In genomic region chr17:40097087-40097486, GRCh38 we compare ENCODE assay signal across 8 cellular contexts. TPM values are rescaled to one million over a fixed set of nuclear protein-coding genes. Genes with fewer than 3 reads are reported as not detected.
DNase-seq lines count a peak whose midpoint lies in the region; ATAC-seq and TF ChIP-seq lines count a peak whose summit lies in the region.

No MANE protein-coding gene starts in this region.

- no peak overlapping the region for H2AK5ac ChIP-seq in mesenchymal stem cell (ENCODE audit: low read length, severe bottlenecking)

- H3K4me2 ChIP-seq in mesenchymal stem cell (ENCODE audit: low read length, poor library complexity, severe bottlenecking) = no peak overlapping the region

- ATAC-seq in activated T-cell treated with anti-CD3 and anti-CD28 coated beads, Interleukin-2, amount 50 U/mL, for 72 hours (replicated peaks in 1 of 2) = no peak

- no peak overlapping the region for H4K91ac ChIP-seq in mesenchymal stem cell (ENCODE audit: low read length)

- H3K27me3 ChIP-seq in ascending aorta (no peaks in the 10 kb centered on the region), mesenchymal stem cell (ENCODE audit: control insufficient read depth in 1 of 2, insufficient read depth in 1 of 2, low read length in 2 of 2) (no peaks in the 10 kb centered on the region), thymus (ENCODE audit: control insufficient read depth, insufficient read depth) (no peaks in the 10 kb centered on the region)

- H3K14ac ChIP-seq in mesenchymal stem cell (ENCODE audit: low read length in 2 of 2) = no peak overlapping the region

- peak overlapping the region; percentile 92 for H3K9ac ChIP-seq in mesenchymal stem cell (ENCODE audit: low read length)

- no peak overlapping the region for H2BK120ac ChIP-seq in mesenchymal stem cell (ENCODE audit: low read depth, low read length)

- no peak for TF ChIP-seq CTCF in ascending aorta (IDR thresholded peaks at IDR 0.05)

- no peak overlapping the region for H3K18ac ChIP-seq in mesenchymal stem cell (ENCODE audit: low read depth in 1 of 2, low read length in 2 of 2)

- H2BK5ac ChIP-seq in mesenchymal stem cell (ENCODE audit: low read depth, low read length, poor library complexity, severe bottlenecking) = no peak overlapping the region

- no peaks in the 10 kb centered on the region for H3K27me3 Mint-ChIP-seq in activated T-cell treated with anti-CD3 and anti-CD28 coated beads, Interleukin-2, amount 50 U/mL, for 72 hours (ENCODE audit: low read depth)

- DNase-seq in activated T-cell treated with anti-CD3 and anti-CD28 coated beads, Interleukin-2, amount 50 U/mL, for 72 hours = no peak
- no peak for DNase-seq in activated T-cell treated with anti-CD3 and anti-CD28 coated beads for 4 hours
- no peak for DNase-seq in ascending aorta (ENCODE audit: low spot score in 2 of 2)
- DNase-seq in mesenchymal stem cell = no peak
- no peak for DNase-seq in cerebellum (ENCODE audit: low spot score)
- no peak for DNase-seq in NCI-H2196 (lab: John Stamatoyannopoulos, UW; ENCODE audit: unreplicated experiment)
- DNase-seq in GOT3 (lab: John Stamatoyannopoulos, UW) = no peak

- H3K4ac ChIP-seq in mesenchymal stem cell (ENCODE audit: low read depth in 1 of 2, low read length in 2 of 2) = no peak overlapping the region

- H2BK12ac ChIP-seq in mesenchymal stem cell (ENCODE audit: low read length in 2 of 2) = peak overlapping the region in 1 of 2 experiments; percentile 59

- no peaks in the 10 kb centered on the region for H3K9me3 Mint-ChIP-seq in activated T-cell treated with anti-CD3 and anti-CD28 coated beads, Interleukin-2, amount 50 U/mL, for 72 hours

- 95% methylated on average over 9 of the region's 10 CpGs for WGBS in mesenchymal stem cell
- WGBS in thymus = 98% methylated on average over 10 of the region's 10 CpGs

- intact Hi-C loops in ascending aorta (cut with DNase I) = no loop called here

- no peak overlapping the region for H2AFZ ChIP-seq in mesenchymal stem cell (ENCODE audit: low read depth, low read length)

- H2BK15ac ChIP-seq in mesenchymal stem cell (ENCODE audit: low read depth, poor library complexity, severe bottlenecking) = no peak overlapping the region

- H3K4me3 Mint-ChIP-seq in activated T-cell treated with anti-CD3 and anti-CD28 coated beads, Interleukin-2, amount 50 U/mL, for 72 hours = peak overlapping the region; percentile 85 to 92

- H4K8ac ChIP-seq in mesenchymal stem cell (ENCODE audit: low read length) = no peak overlapping the region

- H3K9me3 ChIP-seq in ascending aorta (no peaks in the 10 kb centered on the region), mesenchymal stem cell (ENCODE audit: control insufficient read depth, low read length) (no peaks in the 10 kb centered on the region), thymus (ENCODE audit: control insufficient read depth) (no peaks in the 10 kb centered on the region)

- peaks cover 82% of the 10 kb centered on the region for H3K4me1 Mint-ChIP-seq in activated T-cell treated with anti-CD3 and anti-CD28 coated beads, Interleukin-2, amount 50 U/mL, for 72 hours (ENCODE audit: low read depth)

- H3K27ac ChIP-seq in ascending aorta (peak overlapping the region; percentile 91 to 99), mesenchymal stem cell (ENCODE audit: low read length, poor library complexity, severe bottlenecking) (no peak overlapping the region), thymus (ENCODE audit: low read depth) (peak overlapping the region; percentile 90)

- H3K36me3 Mint-ChIP-seq in activated T-cell treated with anti-CD3 and anti-CD28 coated beads, Interleukin-2, amount 50 U/mL, for 72 hours (ENCODE audit: insufficient read depth in 2 of 2) = peaks cover 3 to 9% of the 10 kb centered on the region in 2 donors

- no peak overlapping the region for H3K23ac ChIP-seq in mesenchymal stem cell (ENCODE audit: low read length in 2 of 2)

- peak overlapping the region; percentile 87 for H3K27ac Mint-ChIP-seq in activated T-cell treated with anti-CD3 and anti-CD28 coated beads, Interleukin-2, amount 50 U/mL, for 72 hours

- peaks cover 38 to 75% of the 10 kb centered on the region in 2 donors for H3K4me1 ChIP-seq in ascending aorta
- peaks cover 19% of the 10 kb centered on the region for H3K4me1 ChIP-seq in mesenchymal stem cell (ENCODE audit: control insufficient read depth, insufficient read depth, low read depth, low read length)
- H3K4me1 ChIP-seq in thymus (ENCODE audit: control insufficient read depth, insufficient read depth, low read length) = peaks cover 60% of the 10 kb centered on the region

- H3K79me1 ChIP-seq in mesenchymal stem cell (replicated peaks; ENCODE audit: low read length, poor library complexity, severe bottlenecking) = peaks cover 16% of the 10 kb centered on the region

- H3K4me3 ChIP-seq in ascending aorta (peak overlapping the region; percentile 45 to 94), mesenchymal stem cell (ENCODE audit: insufficient read depth in 1 of 2, low read depth in 1 of 2, low read length in 2 of 2) (peak overlapping the region in 1 of 2 experiments; percentile 77), thymus (ENCODE audit: low read length) (no peak overlapping the region)

- peaks cover 45 to 49% of the 10 kb centered on the region in 2 donors for H3K36me3 ChIP-seq in ascending aorta
- H3K36me3 ChIP-seq in mesenchymal stem cell (ENCODE audit: control insufficient read depth in 1 of 2, insufficient read depth in 2 of 2, low read depth in 1 of 2, low read length in 2 of 2) = peaks cover 53 to 54% of the 10 kb centered on the region in 2 experiments
- peaks cover 36% of the 10 kb centered on the region for H3K36me3 ChIP-seq in thymus (ENCODE audit: control insufficient read depth, insufficient read depth)

RNA-seq across cellular contexts. Expression of gene NR1D1, which starts 3.3 kb away (rescaled TPM):
- 1 to 10 TPM; 4.5 to 6.3 TPM for total RNA-seq in activated T-cell treated with anti-CD3 and anti-CD28 coated beads, Interleukin-2, amount 50 U/mL, for 72 hours
- total RNA-seq in ascending aorta = 0.43 TPM
- 6.1 TPM for polyA plus RNA-seq in mesenchymal stem cell (2013, experiment 1 of 2)
- 5.5 TPM for polyA plus RNA-seq in mesenchymal stem cell (2013, experiment 2 of 2)
- polyA plus RNA-seq in thymus = 3.2 TPM
- total RNA-seq in cerebellum = 0.54 TPM

RNA-seq across cellular contexts. Expression of gene MSL1, which starts 24.7 kb away (rescaled TPM):
- 100 to 1,000 TPM; 115 to 121 TPM for total RNA-seq in activated T-cell treated with anti-CD3 and anti-CD28 coated beads, Interleukin-2, amount 50 U/mL, for 72 hours
- total RNA-seq in ascending aorta (82.5 TPM), cerebellum (84.8 TPM)
- 67.5 TPM for polyA plus RNA-seq in mesenchymal stem cell (2013, experiment 1 of 2)
- polyA plus RNA-seq in mesenchymal stem cell (2013, experiment 2 of 2) = 66.9 TPM
- 126 TPM for polyA plus RNA-seq in thymus

RNA-seq across cellular contexts. Expression of gene THRA, which starts 34.3 kb away (rescaled TPM):
- 10 to 100 TPM; 12.2 to 14.7 TPM for total RNA-seq in activated T-cell treated with anti-CD3 and anti-CD28 coated beads, Interleukin-2, amount 50 U/mL, for 72 hours
- 35.4 TPM for total RNA-seq in ascending aorta
- polyA plus RNA-seq in mesenchymal stem cell (2013, experiment 1 of 2) = 24.1 TPM
- polyA plus RNA-seq in mesenchymal stem cell (2013, experiment 2 of 2) = 23.2 TPM
- 14.3 TPM for polyA plus RNA-seq in thymus
- 69.7 TPM for total RNA-seq in cerebellum

RNA-seq across cellular contexts. Expression of gene MED24, which starts 42.9 kb away (rescaled TPM):
- 10 to 100 TPM; 82.6 to 97.0 TPM for total RNA-seq in activated T-cell treated with anti-CD3 and anti-CD28 coated beads, Interleukin-2, amount 50 U/mL, for 72 hours
- total RNA-seq in ascending aorta (176 TPM), cerebellum (75.9 TPM)
- polyA plus RNA-seq in mesenchymal stem cell (2013, experiment 1 of 2) = 35.2 TPM
- 35.4 TPM for polyA plus RNA-seq in mesenchymal stem cell (2013, experiment 2 of 2)
- 49.5 TPM for polyA plus RNA-seq in thymus

RNA-seq across cellular contexts. Expression of gene CASC3, which starts 43.2 kb away (rescaled TPM):
- 100 to 1,000 TPM; 106 to 144 TPM for total RNA-seq in activated T-cell treated with anti-CD3 and anti-CD28 coated beads, Interleukin-2, amount 50 U/mL, for 72 hours
- total RNA-seq in ascending aorta (48.9 TPM), cerebellum (58.4 TPM)
- 35.8 TPM for polyA plus RNA-seq in mesenchymal stem cell (2013, experiment 1 of 2)
- 33.7 TPM for polyA plus RNA-seq in mesenchymal stem cell (2013, experiment 2 of 2)
- 38.3 TPM for polyA plus RNA-seq in thymus
